In genomic region chr3:152102410-152102809, GRCh38 we compare ENCODE assay signal across 20 cellular contexts.
"Had no signal": no experiment of that assay in that cellular context is flagged by ENCODE, and none has a peak within 500 bp of the region (broad histone marks: within the 10 kb centered on the region; RNA-seq: fewer than 3 reads in every experiment).

No MANE protein-coding gene starts in this region.

- H3K27ac ChIP-seq: HL-60 had no signal

- H3K4me3 ChIP-seq: MG63 had no signal

- DNase-seq: Karpas-422, KG1, MG63, NCI-H1092, NCI-H1105 treated with DMSO at 0.1 percent for 48 hours, NCI-H1417 treated with DMSO at 0.1 percent for 48 hours, NCI-H146, NCI-H187, NCI-H2029, NCI-H2081 treated with DMSO at 0.1 percent for 48 hours, NCI-H2171, NCI-H226, NCI-H446, NCI-H510A, NCI-H524 treated with DMSO at 0.1 percent for 48 hours, NCI-H774, Right ventricle myocardium superior, RPMI8226, SIG-M5 had no signal

- H3K36me3 ChIP-seq: MG63 had no signal

- H3K27me3 ChIP-seq: MG63 had no signal
